Comparison of ENCODE assay signal across 9 cellular contexts in genomic region chr3:139774570-139775302, GRCh38.
DNase-seq lines count a peak whose midpoint lies in the region; ATAC-seq and TF ChIP-seq lines count a peak whose summit lies in the region.
"Had no signal": no experiment of that assay in that cellular context is flagged by ENCODE, and none has a peak within 500 bp of the region (broad histone marks: within the 10 kb centered on the region; RNA-seq: fewer than 3 reads in every experiment).

No MANE protein-coding gene starts in this region.

- POLR2A ChIA-PET in CD4-positive, alpha-beta T cell (lab: Charles Lee): no interaction called here

- H4K91ac ChIP-seq in mesenchymal stem cell (ENCODE audit: low read length): no peak overlapping the region

- no peak overlapping the region for H3K27ac Mint-ChIP-seq in CD4-positive, alpha-beta T cell
- H3K27ac Mint-ChIP-seq: B cell had no signal

- H3K9ac ChIP-seq in mesenchymal stem cell (ENCODE audit: low read length): peak overlapping the region; percentile 21
- H3K9ac ChIP-seq in colonic mucosa (ENCODE audit: low read depth in 2 of 2, low read length in 2 of 2): no peak overlapping the region

- H3K4me1 ChIP-seq in mesenchymal stem cell (ENCODE audit: control insufficient read depth, insufficient read depth, low read depth, low read length) (peaks cover 24% of the 10 kb centered on the region), colonic mucosa (no peaks in the 10 kb centered on the region)

- H2BK120ac ChIP-seq in mesenchymal stem cell (ENCODE audit: low read depth, low read length): no peak overlapping the region

- H3K14ac ChIP-seq in mesenchymal stem cell (ENCODE audit: low read length in 2 of 2): no peak overlapping the region

- H3K27me3 Mint-ChIP-seq in CD4-positive, alpha-beta T cell: no peaks in the 10 kb centered on the region

- H3K18ac ChIP-seq in mesenchymal stem cell (ENCODE audit: low read depth in 1 of 2, low read length in 2 of 2): peak overlapping the region; percentile 42 to 60

- no peak overlapping the region for H2BK5ac ChIP-seq in mesenchymal stem cell (ENCODE audit: low read depth, low read length, poor library complexity, severe bottlenecking)

- no peak overlapping the region for H3K4ac ChIP-seq in mesenchymal stem cell (ENCODE audit: low read depth in 1 of 2, low read length in 2 of 2)

- no peaks in the 10 kb centered on the region for H3K79me1 ChIP-seq in mesenchymal stem cell (replicated peaks; ENCODE audit: low read length, poor library complexity, severe bottlenecking)

- no peaks in the 10 kb centered on the region for H3K9me3 ChIP-seq in mesenchymal stem cell (ENCODE audit: control insufficient read depth, low read length)
- no peaks in the 10 kb centered on the region for H3K9me3 ChIP-seq in CD4-positive, alpha-beta T cell (ENCODE audit: control insufficient read depth, low read length)
- H3K9me3 ChIP-seq in colonic mucosa: no peaks in the 10 kb centered on the region

- H3K4me3 ChIP-seq in brain microvascular endothelial cell (ENCODE audit: low read depth, low read length): no peak overlapping the region
- H3K4me3 ChIP-seq in mesenchymal stem cell (ENCODE audit: insufficient read depth in 1 of 2, low read depth in 1 of 2, low read length in 2 of 2): no peak overlapping the region
- no peak overlapping the region for H3K4me3 ChIP-seq in colonic mucosa

- peak overlapping the region in 1 of 2 experiments; percentile 40 for H2BK12ac ChIP-seq in mesenchymal stem cell (ENCODE audit: low read length in 2 of 2)

- no peaks in the 10 kb centered on the region for H3K36me3 Mint-ChIP-seq in CD4-positive, alpha-beta T cell (ENCODE audit: low read depth)

- 30% methylated on average over 5 of the region's 7 CpGs for WGBS in mesenchymal stem cell

- no peak overlapping the region for H2AFZ ChIP-seq in mesenchymal stem cell (ENCODE audit: low read depth, low read length)

- no peak overlapping the region for H3K4me2 ChIP-seq in mesenchymal stem cell (ENCODE audit: low read length, poor library complexity, severe bottlenecking)

- no peak overlapping the region for H2BK15ac ChIP-seq in mesenchymal stem cell (ENCODE audit: low read depth, poor library complexity, severe bottlenecking)

- H3K36me3 ChIP-seq in brain microvascular endothelial cell (replicated peaks): no peaks in the 10 kb centered on the region
- no peaks in the 10 kb centered on the region for H3K36me3 ChIP-seq in mesenchymal stem cell (ENCODE audit: control insufficient read depth in 1 of 2, insufficient read depth in 2 of 2, low read depth in 1 of 2, low read length in 2 of 2)
- no peaks in the 10 kb centered on the region for H3K36me3 ChIP-seq in colonic mucosa

- no peak overlapping the region for H3K4me3 Mint-ChIP-seq in CD4-positive, alpha-beta T cell
- H3K4me3 Mint-ChIP-seq: B cell had no signal

- intact Hi-C loops in CD4-positive, alpha-beta T cell (cut with DNase I, micrococcal nuclease): no loop called here
- intact Hi-C loops in colonic mucosa (cut with DNase I): no loop called here

- no peak overlapping the region for H3K23ac ChIP-seq in mesenchymal stem cell (ENCODE audit: low read length in 2 of 2)

- H3K4me1 Mint-ChIP-seq in CD4-positive, alpha-beta T cell (ENCODE audit: low read depth): no peaks in the 10 kb centered on the region
- H3K4me1 Mint-ChIP-seq: B cell had no signal

- H3K27me3 ChIP-seq in brain microvascular endothelial cell (replicated peaks): no peaks in the 10 kb centered on the region
- peaks cover 16 to 61% of the 10 kb centered on the region in 2 experiments for H3K27me3 ChIP-seq in mesenchymal stem cell (ENCODE audit: control insufficient read depth in 1 of 2, insufficient read depth in 1 of 2, low read length in 2 of 2)
- no peaks in the 10 kb centered on the region for H3K27me3 ChIP-seq in CD4-positive, alpha-beta T cell (ENCODE audit: control insufficient read depth, insufficient read depth, low read length)
- no peaks in the 10 kb centered on the region for H3K27me3 ChIP-seq in colonic mucosa

- CTCF ChIA-PET in CD4-positive, alpha-beta T cell (lab: Charles Lee): no interaction called here

- no peaks in the 10 kb centered on the region for H3K9me3 Mint-ChIP-seq in CD4-positive, alpha-beta T cell

- in situ Hi-C loops in brain microvascular endothelial cell (cut with HindIII; ENCODE audit: low pct_ligation_motif_present, low sequenced_read_pairs): no loop called here

- no peak overlapping the region for H4K8ac ChIP-seq in mesenchymal stem cell (ENCODE audit: low read length)

- peak; percentile 25 for DNase-seq in AG08395 (ENCODE audit: low spot score)
- DNase-seq in M059J (ENCODE audit: low read depth): peak; percentile 90
- DNase-seq in brain microvascular endothelial cell: peak; percentile 70
- DNase-seq in mesenchymal stem cell: peak; percentile 72
- no peak for DNase-seq in NCI-H1930 (lab: John Stamatoyannopoulos, UW)
- DNase-seq in CD4-positive, alpha-beta T cell: no peak
- DNase-seq in colonic mucosa: no peak
- DNase-seq in cerebellum (ENCODE audit: low spot score): no peak

- H2AK5ac ChIP-seq in mesenchymal stem cell (ENCODE audit: low read length, severe bottlenecking): no peak overlapping the region

- TF ChIP-seq CTCF in brain microvascular endothelial cell (IDR thresholded peaks at IDR 0.05; ENCODE audit: low read depth, low read length, missing control alignments) (no peak), colonic mucosa (IDR thresholded peaks at IDR 0.05) (no peak)
- no peak for TF ChIP-seq CTCF in CD4-positive, alpha-beta T cell (IDR thresholded peaks at IDR 0.05)

- no peak for ATAC-seq in CD4-positive, alpha-beta T cell (ENCODE audit: poor library complexity)

- peak overlapping the region; percentile 96 for H3K27ac ChIP-seq in brain microvascular endothelial cell
- H3K27ac ChIP-seq in mesenchymal stem cell (ENCODE audit: low read length, poor library complexity, severe bottlenecking): peak overlapping the region; percentile 95
- H3K27ac ChIP-seq in CD4-positive, alpha-beta T cell (ENCODE audit: low read depth, low read length): no peak overlapping the region
- H3K27ac ChIP-seq in colonic mucosa: no peak overlapping the region

Comparison
In these comparisons a context has a peak if more than half of its experiments do, and no peak if none do; other contexts are left out.
1. DNase-seq: peak in AG08395 (single experiment), M059J (single experiment), brain microvascular endothelial cell (single experiment) and mesenchymal stem cell (single experiment); none in NCI-H1930 (0 of 2), CD4-positive, alpha-beta T cell (0 of 10), colonic mucosa (single experiment) and cerebellum (single experiment).
2. H3K27ac ChIP-seq: peak in brain microvascular endothelial cell (single experiment) and mesenchymal stem cell (single experiment); none in CD4-positive, alpha-beta T cell (single experiment) and colonic mucosa (single experiment).